Comparison of ENCODE assay signal across 23 cellular contexts in genomic region chr17:13957636-13958035, GRCh38.
DNase-seq lines count a peak whose midpoint lies in the region; TF ChIP-seq lines count a peak whose summit lies in the region.
"Had no signal": no experiment of that assay in that cellular context is flagged by ENCODE, and none has a peak within 500 bp of the region (broad histone marks: within the 10 kb centered on the region; RNA-seq: fewer than 3 reads in every experiment).

No MANE protein-coding gene starts in this region.

- H3K9me3 Mint-ChIP-seq in activated naive CD4-positive, alpha-beta T cell treated with anti-CD3 and anti-CD28 coated beads, Interleukin-2, amount 10 ng/mL, durations not matched to agents 7 days and 5 days: no peaks in the 10 kb centered on the region
- H3K9me3 Mint-ChIP-seq: activated CD8-positive, alpha-beta T cell treated with anti-CD3 and anti-CD28 coated beads for 36 hours; CD4-positive, alpha-beta T cell; memory B cell had no signal

- H3K27me3 ChIP-seq in adrenal gland: no peaks in the 10 kb centered on the region
- H3K27me3 ChIP-seq: upper lobe of right lung had no signal

- CTCF ChIA-PET in activated naive CD4-positive, alpha-beta T cell treated with anti-CD3 and anti-CD28 coated beads, Interleukin-2, amount 10 ng/mL, durations not matched to agents 7 days and 5 days (lab: Charles Lee): interaction anchor here (1.5 kb wide), 1 partner anchor 969 kb away, joined by 4 read pairs; no protein-coding TSS in a partner anchor

- peaks cover 6% of the 10 kb centered on the region for H3K4me1 Mint-ChIP-seq in activated naive CD4-positive, alpha-beta T cell treated with anti-CD3 and anti-CD28 coated beads, Interleukin-2, amount 10 ng/mL, durations not matched to agents 7 days and 5 days

- intact Hi-C loops in adrenal gland (cut with DNase I): no loop called here

- no peak overlapping the region for H3K4me3 ChIP-seq in adrenal gland
- H3K4me3 ChIP-seq in foreskin fibroblast (ENCODE audit: low read depth in 1 of 2, low read length in 2 of 2): no peak overlapping the region
- H3K4me3 ChIP-seq: A549, upper lobe of right lung had no signal

- no peaks in the 10 kb centered on the region for H3K9me3 ChIP-seq in adrenal gland (replicated peaks in 1 of 3)
- H3K9me3 ChIP-seq: A549, upper lobe of right lung had no signal

- no peak overlapping the region for H3K27ac ChIP-seq in adrenal gland
- H3K27ac ChIP-seq: A549, epithelial cell of prostate, upper lobe of right lung had no signal

- no peaks in the 10 kb centered on the region for H3K36me3 Mint-ChIP-seq in activated naive CD4-positive, alpha-beta T cell treated with anti-CD3 and anti-CD28 coated beads, Interleukin-2, amount 10 ng/mL, durations not matched to agents 7 days and 5 days
- H3K36me3 Mint-ChIP-seq: memory B cell had no signal

- 27 to 43% (median 39%) methylated on average over 3 of the region's 3 CpGs for WGBS in adrenal gland, 4 donors

- H3K4me1 ChIP-seq in adrenal gland (replicated peaks in 1 of 2): peaks cover 5 to 8% of the 10 kb centered on the region in 2 donors
- H3K4me1 ChIP-seq: A549, upper lobe of right lung had no signal

- peak; percentile 14 for DNase-seq in AG08395 (ENCODE audit: low spot score)
- peak; percentile 17 for DNase-seq in GM04503 (ENCODE audit: low read depth)
- peak in 6 of 7 donors; percentile 30 to 76 (median 48) for DNase-seq in adrenal gland
- DNase-seq in foreskin fibroblast: peak; percentile 34 to 68
- DNase-seq in globus pallidus (ENCODE audit: low spot score): no peak
- DNase-seq in activated naive CD4-positive, alpha-beta T cell treated with anti-CD3 and anti-CD28 coated beads, Interleukin-2, amount 10 ng/mL, durations not matched to agents 7 days and 5 days: no peak
- DNase-seq in NCI-H2107 treated with DMSO at 0.1 percent for 48 hours (lab: John Stamatoyannopoulos, UW; ENCODE audit: unreplicated experiment): no peak
- DNase-seq in AML-193 (lab: John Stamatoyannopoulos, UW): no peak
- DNase-seq: activated CD4-positive, CD25-positive, alpha-beta regulatory T cell; activated CD8-positive, alpha-beta T cell treated with anti-CD3 and anti-CD28 coated beads for 36 hours; activated naive CD4-positive, alpha-beta T cell; activated T-cell treated with anti-CD3 and anti-CD28 coated beads for 4 hours; CD4-positive, alpha-beta T cell; GDM1; glutamatergic neuron; naive thymus-derived CD4-positive, alpha-beta T cell; NCI-H1694 treated with DMSO at 0.1 percent for 48 hours; NCI-H69; stimulated activated CD8-positive, alpha-beta memory T cell treated with anti-CD3 and anti-CD28 coated beads, Interleukin-4, amount 100 ng/mL, for 48 hours; upper lobe of right lung had no signal

- no peak overlapping the region for H3K4me3 Mint-ChIP-seq in activated naive CD4-positive, alpha-beta T cell treated with anti-CD3 and anti-CD28 coated beads, Interleukin-2, amount 10 ng/mL, durations not matched to agents 7 days and 5 days
- H3K4me3 Mint-ChIP-seq: activated CD8-positive, alpha-beta T cell treated with anti-CD3 and anti-CD28 coated beads for 36 hours; CD4-positive, alpha-beta T cell; memory B cell; naive thymus-derived CD4-positive, alpha-beta T cell had no signal

- TF ChIP-seq POLR2A in adrenal gland (IDR thresholded peaks at IDR 0.05): no peak

- no peak for TF ChIP-seq CTCF in adrenal gland (IDR thresholded peaks at IDR 0.05)
- TF ChIP-seq CTCF in foreskin fibroblast (IDR thresholded peaks at IDR 0.05; ENCODE audit: low read depth, low read length): no peak

- H3K36me3 ChIP-seq in adrenal gland (replicated peaks in 1 of 2): no peaks in the 10 kb centered on the region
- H3K36me3 ChIP-seq: upper lobe of right lung had no signal

- no peak overlapping the region for H3K27ac Mint-ChIP-seq in activated naive CD4-positive, alpha-beta T cell treated with anti-CD3 and anti-CD28 coated beads, Interleukin-2, amount 10 ng/mL, durations not matched to agents 7 days and 5 days
- H3K27ac Mint-ChIP-seq: activated CD8-positive, alpha-beta T cell treated with anti-CD3 and anti-CD28 coated beads for 36 hours; CD4-positive, alpha-beta T cell; memory B cell; naive thymus-derived CD4-positive, alpha-beta T cell had no signal

- no peaks in the 10 kb centered on the region for H3K27me3 Mint-ChIP-seq in activated naive CD4-positive, alpha-beta T cell treated with anti-CD3 and anti-CD28 coated beads, Interleukin-2, amount 10 ng/mL, durations not matched to agents 7 days and 5 days
- H3K27me3 Mint-ChIP-seq: activated CD8-positive, alpha-beta T cell treated with anti-CD3 and anti-CD28 coated beads for 36 hours; CD4-positive, alpha-beta T cell; memory B cell; naive thymus-derived CD4-positive, alpha-beta T cell had no signal

Comparison
In these comparisons a context has a peak if more than half of its experiments do, and no peak if none do; other contexts are left out.
1. DNase-seq: peak in AG08395 (single experiment), GM04503 (single experiment), adrenal gland (6 of 7) and foreskin fibroblast (2 of 2); none in globus pallidus (single experiment), activated naive CD4-positive, alpha-beta T cell treated with anti-CD3 and anti-CD28 coated beads, Interleukin-2, amount 10 ng/mL, durations not matched to agents 7 days and 5 days (single experiment), NCI-H2107 treated with DMSO at 0.1 percent for 48 hours (single experiment) and AML-193 (0 of 2).